In genomic region chr2:38690499-38691420, GRCh38 we compare ENCODE assay signal across 9 cellular contexts. TPM values are rescaled to one million over a fixed set of nuclear protein-coding genes. Genes with fewer than 3 reads are reported as not detected.
DNase-seq lines count a peak whose midpoint lies in the region; ATAC-seq and TF ChIP-seq lines count a peak whose summit lies in the region.
"Had no signal": no experiment of that assay in that cellular context is flagged by ENCODE, and none has a peak within 500 bp of the region (broad histone marks: within the 10 kb centered on the region; RNA-seq: fewer than 3 reads in every experiment).

No MANE protein-coding gene starts in this region.

- H3K27me3 ChIP-seq in trophoblast cell (ENCODE audit: insufficient read depth, low read length) (no peaks in the 10 kb centered on the region), ovary (no peaks in the 10 kb centered on the region)

- TF ChIP-seq CTCF in ovary (IDR thresholded peaks at IDR 0.05) (no peak), GM13977 (IDR thresholded peaks at IDR 0.05; ENCODE audit: extremely low read depth, insufficient read depth, missing control alignments) (no peak)

- no peak for ATAC-seq in central memory CD8-positive, alpha-beta T cell (replicated peaks; ENCODE audit: extremely low read depth, poor library complexity, severe bottlenecking)
- no peak for ATAC-seq in GM21786 (IDR thresholded peaks at IDR 0.05; ENCODE audit: unreplicated experiment)

- no peak for TF ChIP-seq EP300 in ovary (IDR thresholded peaks at IDR 0.05)

- H3K18ac ChIP-seq in trophoblast cell (ENCODE audit: low read length): peak overlapping the region; percentile 62

- H3K4me3 Mint-ChIP-seq in central memory CD8-positive, alpha-beta T cell: peak overlapping the region; percentile 42
- H3K4me3 Mint-ChIP-seq: neural crest cell had no signal

- H2BK12ac ChIP-seq in trophoblast cell (ENCODE audit: low read length): peak overlapping the region; percentile 77

- H3K79me1 ChIP-seq in trophoblast cell (ENCODE audit: low read length): peaks cover 7% of the 10 kb centered on the region

- intact Hi-C loops in ovary (cut with DNase I): no loop called here

- H2BK120ac ChIP-seq in trophoblast cell (ENCODE audit: insufficient read depth, low read length, poor library complexity): no peak overlapping the region

- H3K4me1 ChIP-seq in trophoblast cell (ENCODE audit: control insufficient read depth in 1 of 2, insufficient read depth in 2 of 2, low read length in 2 of 2) (peaks cover 9 to 13% of the 10 kb centered on the region in 2 experiments), ovary (ENCODE audit: insufficient read depth) (no peaks in the 10 kb centered on the region)

- peaks cover 46% of the 10 kb centered on the region for H3K36me3 Mint-ChIP-seq in central memory CD8-positive, alpha-beta T cell (ENCODE audit: insufficient read depth)

- H3K4me3 ChIP-seq in trophoblast cell (ENCODE audit: low read depth, low read length): no peak overlapping the region
- no peak overlapping the region for H3K4me3 ChIP-seq in ovary

- H3K9me3 Mint-ChIP-seq in central memory CD8-positive, alpha-beta T cell: no peaks in the 10 kb centered on the region
- H3K9me3 Mint-ChIP-seq: neural crest cell had no signal

- no peaks in the 10 kb centered on the region for H3K9me3 ChIP-seq in trophoblast cell (ENCODE audit: insufficient read depth, low read depth, low read length)
- no peaks in the 10 kb centered on the region for H3K9me3 ChIP-seq in ovary

- no peak overlapping the region for H2AFZ ChIP-seq in trophoblast cell (ENCODE audit: insufficient read depth, low read length, poor library complexity)

- peak overlapping the region; percentile 48 for H3K14ac ChIP-seq in trophoblast cell (ENCODE audit: low read length)

- in situ Hi-C loops in GM13977 (cut with MboI; ENCODE audit: low pct_unique_long_range_greater_than_20kb, low sequenced_read_pairs, unreplicated experiment): no loop called here

- H4K91ac ChIP-seq in trophoblast cell (ENCODE audit: low read depth, low read length): peak overlapping the region; percentile 72

- H2AK5ac ChIP-seq in trophoblast cell (ENCODE audit: low read length): no peak overlapping the region

- peak overlapping the region; percentile 90 for H3K27ac Mint-ChIP-seq in central memory CD8-positive, alpha-beta T cell (ENCODE audit: low read depth)

- peaks cover 54% of the 10 kb centered on the region for H3K4me1 Mint-ChIP-seq in central memory CD8-positive, alpha-beta T cell
- H3K4me1 Mint-ChIP-seq: neural crest cell had no signal

- no peak overlapping the region for H3K4ac ChIP-seq in trophoblast cell (ENCODE audit: low read depth, low read length)

- H3K27me3 Mint-ChIP-seq in central memory CD8-positive, alpha-beta T cell: no peaks in the 10 kb centered on the region

- peak; percentile 87 for DNase-seq in Daoy (ENCODE audit: low read depth)
- DNase-seq in NCI-H226: peak; percentile 86
- no peak for DNase-seq in central memory CD8-positive, alpha-beta T cell (ENCODE audit: low spot score in 2 of 2)
- peak; percentile 75 to 90 for DNase-seq in trophoblast cell
- no peak for DNase-seq in ovary
- no peak for DNase-seq in GM13977 (ENCODE audit: low spot score)
- no peak for DNase-seq in retina

- H3K79me2 ChIP-seq in trophoblast cell (ENCODE audit: control insufficient read depth, insufficient read depth, low read length, poor library complexity): no peaks in the 10 kb centered on the region

- H4K12ac ChIP-seq in trophoblast cell (ENCODE audit: low read depth, low read length): no peak overlapping the region

- TF ChIP-seq POLR2A in ovary (IDR thresholded peaks at IDR 0.05): no peak

- WGBS in trophoblast cell (ENCODE audit: extremely low coverage, insufficient coverage, insufficient read length): no CpG with 5 or more reads among the region's 8 CpGs
- 89 to 94% (median 90%) methylated on average over 8 of the region's 8 CpGs for WGBS in ovary, 3 donors

- H3K27ac ChIP-seq in trophoblast cell (ENCODE audit: low read depth, low read length): peak overlapping the region; percentile 32
- H3K27ac ChIP-seq in ovary: no peak overlapping the region

- H3K4me2 ChIP-seq in trophoblast cell (ENCODE audit: low read length): no peak overlapping the region

- H3K9ac ChIP-seq in trophoblast cell (ENCODE audit: low read length): no peak overlapping the region

- H3K36me3 ChIP-seq in trophoblast cell (ENCODE audit: control insufficient read depth in 1 of 2, insufficient read depth in 2 of 2, low read length in 2 of 2) (no peaks in the 10 kb centered on the region), ovary (no peaks in the 10 kb centered on the region)

- H3K23ac ChIP-seq in trophoblast cell (ENCODE audit: low read length): no peak overlapping the region

- peak overlapping the region; percentile 77 for H2BK5ac ChIP-seq in trophoblast cell (ENCODE audit: low read depth, low read length, poor library complexity)

- H4K8ac ChIP-seq in trophoblast cell (ENCODE audit: low read depth, low read length): peak overlapping the region; percentile 35

RNA-seq across cellular contexts. Expression of gene GALM, which starts 24.8 kb away (rescaled TPM):
- 3.3 and 3.6 TPM in 2 replicates for total RNA-seq in Daoy (2014; rRNA removed; shearing (Covaris generic))
- polyA plus RNA-seq in trophoblast cell (2013): 3.9 TPM in 2 replicates
- total RNA-seq in ovary: 10 to 100 TPM in 6 of 7 donors, 1 to 10 TPM in 1; 9.8 to 20.1 (median 12.3) TPM
- polyA plus RNA-seq in ovary: 10 to 100 TPM; 12.3 to 38.7 TPM

Comparison
In these comparisons a context has a peak if more than half of its experiments do, and no peak if none do; other contexts are left out.
1. DNase-seq: peak in Daoy (single experiment), NCI-H226 (single experiment) and trophoblast cell (2 of 2); none in central memory CD8-positive, alpha-beta T cell (0 of 2), ovary (0 of 5), GM13977 (single experiment) and retina (single experiment).